In genomic region chr12:87150969-87151662, GRCh38 we compare ENCODE assay signal across 11 cellular contexts.
DNase-seq lines count a peak whose midpoint lies in the region; ATAC-seq and TF ChIP-seq lines count a peak whose summit lies in the region.
"Had no signal": no experiment of that assay in that cellular context is flagged by ENCODE, and none has a peak within 500 bp of the region (broad histone marks: within the 10 kb centered on the region; RNA-seq: fewer than 3 reads in every experiment).

No MANE protein-coding gene starts in this region.

- H3K27ac Mint-ChIP-seq in immature natural killer cell (no peak overlapping the region), CD14-positive monocyte (no peak overlapping the region)

- H3K27ac ChIP-seq in tibial artery (no peak overlapping the region), lower lobe of right lung (no peak overlapping the region)

- H3K4me3 ChIP-seq in neuron (ENCODE audit: low read length) (no peak overlapping the region), tibial artery (no peak overlapping the region), lower lobe of right lung (no peak overlapping the region)

- intact Hi-C loops in tibial artery (cut with DNase I; ENCODE audit: low total_unique reads) (no loop called here), CD14-positive monocyte (cut with micrococcal nuclease) (no loop called here), lower lobe of right lung (cut with DNase I) (no loop called here)

- H3K4me1 Mint-ChIP-seq in immature natural killer cell = no peaks in the 10 kb centered on the region
- H3K4me1 Mint-ChIP-seq in CD14-positive monocyte = no peaks in the 10 kb centered on the region

- H3K36me3 ChIP-seq in neuron (ENCODE audit: insufficient read depth, low read length) (no peaks in the 10 kb centered on the region), tibial artery (no peaks in the 10 kb centered on the region), lower lobe of right lung (no peaks in the 10 kb centered on the region)

- H2AFZ ChIP-seq in neuron (ENCODE audit: low read depth, low read length) = peak overlapping the region; percentile 33

- ATAC-seq in GM19035 (IDR thresholded peaks at IDR 0.05; ENCODE audit: unreplicated experiment) = peak; percentile 73
- ATAC-seq in HG02798 (IDR thresholded peaks at IDR 0.05; ENCODE audit: poor library complexity, unreplicated experiment) = peak; percentile 87
- no peak for ATAC-seq in lower lobe of right lung

- H3K27me3 ChIP-seq in neuron (ENCODE audit: insufficient read depth, low read length) (no peaks in the 10 kb centered on the region), tibial artery (no peaks in the 10 kb centered on the region), lower lobe of right lung (ENCODE audit: low read depth) (no peaks in the 10 kb centered on the region)

- H3K4me1 ChIP-seq in neuron (ENCODE audit: insufficient read depth, low read length) (no peaks in the 10 kb centered on the region), tibial artery (peaks cover 0 to 4% (median 0%) of the 10 kb centered on the region in 4 donors), lower lobe of right lung (no peaks in the 10 kb centered on the region)

- H3K4me3 Mint-ChIP-seq in immature natural killer cell (no peak overlapping the region), CD14-positive monocyte (no peak overlapping the region)

- H3K9me3 Mint-ChIP-seq in immature natural killer cell (peaks cover 13 to 48% (median 28%) of the 10 kb centered on the region in 6 donors), CD14-positive monocyte (peaks cover 0 to 10% (median 4%) of the 10 kb centered on the region in 7 donors)

- no peaks in the 10 kb centered on the region for H3K36me3 Mint-ChIP-seq in immature natural killer cell
- H3K36me3 Mint-ChIP-seq in CD14-positive monocyte = no peaks in the 10 kb centered on the region

- TF ChIP-seq CTCF in tibial artery (IDR thresholded peaks at IDR 0.05) (no peak), CD14-positive monocyte (IDR thresholded peaks at IDR 0.05) (no peak), lower lobe of right lung (IDR thresholded peaks at IDR 0.05) (no peak)

- H3K9me3 ChIP-seq in neuron (ENCODE audit: low read length) (no peaks in the 10 kb centered on the region), tibial artery (no peaks in the 10 kb centered on the region), lower lobe of right lung (no peaks in the 10 kb centered on the region)

- DNase-seq in OCI-M1 (lab: John Stamatoyannopoulos, UW) = peak; percentile 59
- no peak for DNase-seq in immature natural killer cell
- DNase-seq in tibial artery = no peak
- no peak for DNase-seq in CD14-positive monocyte (ENCODE audit: low spot score)
- no peak for DNase-seq in lower lobe of right lung
- DNase-seq: anterior cingulate cortex, left ventricle myocardium superior, NCI-H446 had no signal

- H3K27me3 Mint-ChIP-seq in immature natural killer cell (ENCODE audit: low read depth in 3 of 3) (peaks cover 0 to 5% (median 0%) of the 10 kb centered on the region in 3 donors), CD14-positive monocyte (ENCODE audit: low read depth in 3 of 3) (peaks cover 0 to 1% (median 0%) of the 10 kb centered on the region in 3 donors)

Comparison
In these comparisons a context has a peak if more than half of its experiments do, and no peak if none do; other contexts are left out.
1. ATAC-seq: peak in GM19035 (single experiment) and HG02798 (single experiment); none in lower lobe of right lung (0 of 2).